Comparison of ENCODE assay signal across 29 cellular contexts in the genomic region with DNA sequence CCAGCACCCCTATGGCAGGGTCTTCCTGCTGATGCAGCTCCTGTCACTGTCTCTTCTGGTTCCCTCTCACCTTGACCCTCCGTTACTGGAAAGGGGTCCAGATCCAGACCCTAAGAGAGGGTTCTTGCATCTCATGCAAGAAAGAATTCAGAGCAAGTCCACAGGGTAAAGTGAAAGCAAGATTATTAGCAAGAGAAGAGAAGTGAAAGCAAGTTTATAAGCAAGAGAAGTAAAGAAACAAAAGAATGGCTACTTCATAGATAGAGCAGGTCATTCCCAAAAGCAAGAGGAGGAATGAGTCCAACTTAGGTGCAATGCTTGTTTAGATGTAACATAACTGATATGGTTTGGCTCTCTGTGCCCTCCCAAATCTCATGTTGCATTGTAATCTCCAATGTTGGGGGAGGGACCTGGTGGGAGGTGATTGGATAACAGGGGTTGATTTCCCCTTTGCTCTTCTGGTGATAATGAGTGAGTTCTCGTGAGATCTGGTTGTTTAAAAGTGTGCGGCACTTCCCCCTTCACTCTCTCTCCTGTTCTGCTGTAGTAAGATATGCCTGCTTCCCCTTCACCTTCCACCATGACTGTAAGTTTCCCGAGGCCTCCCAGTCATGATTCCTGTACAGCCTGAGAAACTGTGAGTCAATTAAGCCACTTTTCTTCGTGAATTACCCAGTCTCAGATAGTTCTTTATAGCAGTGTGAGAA.
A peak's percentile ranks its signal among the peaks of the same experiment; 100 is the strongest.
DNase-seq lines count a peak whose midpoint lies in the region; ATAC-seq and TF ChIP-seq lines count a peak whose summit lies in the region.
"Had no signal": no experiment of that assay in that cellular context is flagged by ENCODE, and none has a peak within 500 bp of the region (broad histone marks: within the 10 kb centered on the region; RNA-seq: fewer than 3 reads in every experiment).

No MANE protein-coding gene starts in this region.

- H3K4me3 Mint-ChIP-seq in progenitor cell of endocrine pancreas (ENCODE audit: low read depth) (no peak overlapping the region), natural killer cell (no peak overlapping the region)
- H3K4me3 Mint-ChIP-seq: activated CD4-positive, alpha-beta memory T cell treated with anti-CD3 and anti-CD28 coated beads for 36 hours; CD4-positive, alpha-beta memory T cell; H9; neural crest cell had no signal

- H3K27ac Mint-ChIP-seq in progenitor cell of endocrine pancreas (peak overlapping the region; percentile 14), natural killer cell (no peak overlapping the region)
- H3K27ac Mint-ChIP-seq: activated CD4-positive, alpha-beta memory T cell treated with anti-CD3 and anti-CD28 coated beads for 36 hours; CD4-positive, alpha-beta memory T cell; H9 had no signal

- H3K9me2 ChIP-seq in OCI-LY1 (ENCODE audit: low read depth, low read length), result no peaks in the 10 kb centered on the region

- peak overlapping the region; percentile 50; the same call in 1 of the 2 replicates for H3K9ac ChIP-seq in OCI-LY1 (ENCODE audit: low read length)

- H3K4me1 Mint-ChIP-seq in progenitor cell of endocrine pancreas (ENCODE audit: low read depth), result peaks cover 24% of the 10 kb centered on the region
- no peaks in the 10 kb centered on the region for H3K4me1 Mint-ChIP-seq in natural killer cell
- H3K4me1 Mint-ChIP-seq: neural crest cell had no signal

- no peak for TF ChIP-seq CTCF in OCI-LY1 (IDR thresholded peaks at IDR 0.05; ENCODE audit: low read length)
- no peak for TF ChIP-seq CTCF in progenitor cell of endocrine pancreas (IDR thresholded peaks at IDR 0.05; ENCODE audit: unreplicated experiment)
- no peak for TF ChIP-seq CTCF in natural killer cell (IDR thresholded peaks at IDR 0.05)

- H3K36me3 Mint-ChIP-seq in progenitor cell of endocrine pancreas (ENCODE audit: insufficient read depth) (no peaks in the 10 kb centered on the region), natural killer cell (no peaks in the 10 kb centered on the region)
- H3K36me3 Mint-ChIP-seq: activated CD4-positive, alpha-beta memory T cell treated with anti-CD3 and anti-CD28 coated beads for 36 hours; CD4-positive, alpha-beta memory T cell had no signal

- peak overlapping the region; percentile 65 for H3K4me2 ChIP-seq in OCI-LY1 (ENCODE audit: low read length)

- H3F3A ChIP-seq in OCI-LY1 (ENCODE audit: insufficient read depth, low read length), result no peaks in the 10 kb centered on the region

- intact Hi-C loops in natural killer cell (cut with micrococcal nuclease), result no loop called here

- H4K20me1 ChIP-seq in OCI-LY1 (ENCODE audit: insufficient read depth, low read length), result no peaks in the 10 kb centered on the region

- H3K9me3 Mint-ChIP-seq in progenitor cell of endocrine pancreas (ENCODE audit: low read depth), result no peaks in the 10 kb centered on the region
- peaks cover 0 to 2% of the 10 kb centered on the region in 2 donors for H3K9me3 Mint-ChIP-seq in natural killer cell
- H3K9me3 Mint-ChIP-seq: activated CD4-positive, alpha-beta memory T cell treated with anti-CD3 and anti-CD28 coated beads for 36 hours had no signal

- H3K4me3 ChIP-seq in OCI-LY1 (ENCODE audit: low read depth, low read length, poor library complexity, severe bottlenecking), result peak overlapping the region; percentile 43
- H3K4me3 ChIP-seq: adrenal gland, mucosa of descending colon, tibial nerve had no signal

- H3K36me3 ChIP-seq in OCI-LY1 (ENCODE audit: insufficient read depth, low read length), result peaks cover 4% of the 10 kb centered on the region; the same call in 1 of the 2 replicates
- H3K36me3 ChIP-seq: adrenal gland, tibial nerve had no signal

- H3K27me3 Mint-ChIP-seq in progenitor cell of endocrine pancreas (peaks cover 3% of the 10 kb centered on the region), natural killer cell (ENCODE audit: low read depth in 2 of 2) (no peaks in the 10 kb centered on the region)

- H3K27ac ChIP-seq in OCI-LY1 (ENCODE audit: low read depth, low read length, poor library complexity, severe bottlenecking), result peak overlapping the region; percentile 68
- H3K27ac ChIP-seq: adrenal gland, RWPE1, tibial nerve had no signal

- no peaks in the 10 kb centered on the region for H3K27me3 ChIP-seq in OCI-LY1 (ENCODE audit: insufficient read depth, low read length)
- H3K27me3 ChIP-seq: adrenal gland, tibial nerve had no signal

- H3K79me2 ChIP-seq in OCI-LY1 (ENCODE audit: insufficient read depth, low read length), result no peaks in the 10 kb centered on the region

- peak overlapping the region; percentile 3; the same call in 1 of the 2 replicates for H2AFZ ChIP-seq in OCI-LY1 (ENCODE audit: low read length)

- ATAC-seq in GM18870 (IDR thresholded peaks at IDR 0.05; ENCODE audit: unreplicated experiment), result peak; percentile 48
- ATAC-seq in HG02884 (IDR thresholded peaks at IDR 0.05; ENCODE audit: unreplicated experiment), result peak; percentile 50
- ATAC-seq in HG03571 (IDR thresholded peaks at IDR 0.05; ENCODE audit: unreplicated experiment), result no peak
- no peak for ATAC-seq in natural killer cell
- ATAC-seq: left ventricle myocardium superior; mucosa of descending colon; stimulated activated naive CD8-positive, alpha-beta T cell treated with anti-CD3 and anti-CD28 coated beads, Interleukin-15, Interleukin-2, amounts not matched to agents 100 U/mL and 50 U/mL, for 24 hours had no signal

- no peak for DNase-seq in progenitor cell of endocrine pancreas (ENCODE audit: low spot score, unreplicated experiment)
- no peak for DNase-seq in natural killer cell
- no peak for DNase-seq in effector CD8-positive, alpha-beta T cell (lab: John Stamatoyannopoulos, UW)
- DNase-seq in NCI-H774 (lab: John Stamatoyannopoulos, UW), result no peak
- DNase-seq: activated CD4-positive, alpha-beta memory T cell treated with anti-CD3 and anti-CD28 coated beads for 36 hours; activated CD4-positive, CD25-positive, alpha-beta regulatory T cell; activated T-cell treated with anti-CD3 and anti-CD28 coated beads, Interleukin-2, amount 50 U/mL, for 1 hour; adrenal gland; CD4-positive, alpha-beta memory T cell; dermis blood vessel endothelial cell; DMS79; H9; hippocampal formation; left ventricle myocardium superior; mucosa of descending colon; NCI-H1105 treated with DMSO at 0.1 percent for 48 hours; NCI-H2107; NK-92 treated with Interleukin-12 subunit alpha and Interleukin-12 subunit beta, amount 100 ng/mL, for 24 hours; posterior cingulate gyrus; stimulated activated CD4-positive, alpha-beta T cell treated with anti-CD3 and anti-CD28 coated beads, Interleukin-2, amount 100 ng/mL, for 24 hours; stimulated activated naive CD8-positive, alpha-beta T cell treated with anti-CD3 and anti-CD28 coated beads, Interleukin-15, Interleukin-2, amounts not matched to agents 100 U/mL and 50 U/mL, for 24 hours; T-helper 9 cell had no signal

- peaks cover 72% of the 10 kb centered on the region for H3K4me1 ChIP-seq in OCI-LY1 (ENCODE audit: insufficient read depth, low read length, severe bottlenecking)
- H3K4me1 ChIP-seq: adrenal gland, tibial nerve had no signal

- no peaks in the 10 kb centered on the region for H3K9me3 ChIP-seq in OCI-LY1 (ENCODE audit: low read length)
- H3K9me3 ChIP-seq: adrenal gland, mucosa of descending colon had no signal

Comparison
In these comparisons a context has a peak if more than half of its experiments do, and no peak if none do; other contexts are left out.
1. ATAC-seq: peak in GM18870 (single experiment) and HG02884 (single experiment); none in HG03571 (single experiment) and natural killer cell (0 of 3).